Comparison of ENCODE assay signal across 15 cellular contexts in genomic region chr9:114737118-114737517, GRCh38. TPM values are rescaled to one million over a fixed set of nuclear protein-coding genes. Genes with fewer than 3 reads are reported as not detected.
DNase-seq lines count a peak whose midpoint lies in the region; ATAC-seq lines count a peak whose summit lies in the region.
"Had no signal": no experiment of that assay in that cellular context is flagged by ENCODE, and none has a peak within 500 bp of the region (broad histone marks: within the 10 kb centered on the region; RNA-seq: fewer than 3 reads in every experiment).

No MANE protein-coding gene starts in this region.

- peaks cover 11% of the 10 kb centered on the region for H3K27me3 Mint-ChIP-seq in activated CD4-positive, alpha-beta memory T cell treated with anti-CD3 and anti-CD28 coated beads, Interleukin-2, amount 10 ng/mL, durations not matched to agents 7 days and 5 days
- no peaks in the 10 kb centered on the region for H3K27me3 Mint-ChIP-seq in activated naive CD8-positive, alpha-beta T cell treated with anti-CD3 and anti-CD28 coated beads, Interleukin-2, amount 50 U/mL, for 24 hours
- H3K27me3 Mint-ChIP-seq: brain had no signal

- peak; percentile 16 for DNase-seq in DMS53 (lab: John Stamatoyannopoulos, UW)
- DNase-seq in DMS53 treated with DMSO at 0.1 percent for 48 hours (lab: John Stamatoyannopoulos, UW; ENCODE audit: unreplicated experiment) = no peak
- peak; percentile 14 for DNase-seq in ELF-1 (ENCODE audit: low read depth, low spot score)
- DNase-seq in activated CD4-positive, alpha-beta memory T cell treated with anti-CD3 and anti-CD28 coated beads, Interleukin-2, amount 10 ng/mL, durations not matched to agents 7 days and 5 days = peak; percentile 25
- DNase-seq in activated naive CD8-positive, alpha-beta T cell treated with anti-CD3 and anti-CD28 coated beads, Interleukin-2, amount 50 U/mL, for 24 hours = no peak
- no peak for DNase-seq in cerebellar nuclear complex (lab: John Stamatoyannopoulos, UW)
- no peak for DNase-seq in HCEC 1CT
- DNase-seq in NCI-H345 treated with DMSO at 0.1 percent for 48 hours (lab: John Stamatoyannopoulos, UW; ENCODE audit: unreplicated experiment) = no peak
- DNase-seq: NCI-H187, NCI-H774, T-helper 9 cell had no signal

- H3K27ac Mint-ChIP-seq in activated CD4-positive, alpha-beta memory T cell treated with anti-CD3 and anti-CD28 coated beads, Interleukin-2, amount 10 ng/mL, durations not matched to agents 7 days and 5 days = peak overlapping the region; percentile 79
- peak overlapping the region; percentile 95 for H3K27ac Mint-ChIP-seq in activated naive CD8-positive, alpha-beta T cell treated with anti-CD3 and anti-CD28 coated beads, Interleukin-2, amount 50 U/mL, for 24 hours
- H3K27ac Mint-ChIP-seq: brain, type B pancreatic cell had no signal

- ATAC-seq in activated naive CD8-positive, alpha-beta T cell treated with anti-CD3 and anti-CD28 coated beads, Interleukin-2, amount 50 U/mL, for 24 hours = peak; percentile 65
- ATAC-seq: left lobe of liver had no signal

- CTCF ChIA-PET in activated CD4-positive, alpha-beta memory T cell treated with anti-CD3 and anti-CD28 coated beads, Interleukin-2, amount 10 ng/mL, durations not matched to agents 7 days and 5 days (lab: Charles Lee) = interaction anchor here (1.1 to 11.2 kb wide), 7 partner anchors 13 to 279 kb away, joined by 3 to 167 read pairs (median 28); partner anchors contain the start of gene TEX48

- peaks cover 13% of the 10 kb centered on the region for H3K36me3 Mint-ChIP-seq in activated CD4-positive, alpha-beta memory T cell treated with anti-CD3 and anti-CD28 coated beads, Interleukin-2, amount 10 ng/mL, durations not matched to agents 7 days and 5 days (ENCODE audit: low read depth)
- peaks cover 3% of the 10 kb centered on the region for H3K36me3 Mint-ChIP-seq in activated naive CD8-positive, alpha-beta T cell treated with anti-CD3 and anti-CD28 coated beads, Interleukin-2, amount 50 U/mL, for 24 hours (ENCODE audit: low read depth)
- H3K36me3 Mint-ChIP-seq: brain, type B pancreatic cell had no signal

- H3K9me3 Mint-ChIP-seq in activated CD4-positive, alpha-beta memory T cell treated with anti-CD3 and anti-CD28 coated beads, Interleukin-2, amount 10 ng/mL, durations not matched to agents 7 days and 5 days = no peaks in the 10 kb centered on the region
- H3K9me3 Mint-ChIP-seq in activated naive CD8-positive, alpha-beta T cell treated with anti-CD3 and anti-CD28 coated beads, Interleukin-2, amount 50 U/mL, for 24 hours = no peaks in the 10 kb centered on the region
- H3K9me3 Mint-ChIP-seq: brain, type B pancreatic cell had no signal

- H3K4me1 Mint-ChIP-seq in activated CD4-positive, alpha-beta memory T cell treated with anti-CD3 and anti-CD28 coated beads, Interleukin-2, amount 10 ng/mL, durations not matched to agents 7 days and 5 days = peaks cover 60% of the 10 kb centered on the region
- peaks cover 66% of the 10 kb centered on the region for H3K4me1 Mint-ChIP-seq in activated naive CD8-positive, alpha-beta T cell treated with anti-CD3 and anti-CD28 coated beads, Interleukin-2, amount 50 U/mL, for 24 hours

- POLR2A ChIA-PET in activated CD4-positive, alpha-beta memory T cell treated with anti-CD3 and anti-CD28 coated beads, Interleukin-2, amount 10 ng/mL, durations not matched to agents 7 days and 5 days (lab: Charles Lee) = interaction anchor here (0.7 to 6.7 kb wide), 12 partner anchors 16 to 191 kb away, joined by 3 to 92 read pairs (median 9); partner anchors contain the start of gene TEX48

- no peak overlapping the region for H3K4me3 Mint-ChIP-seq in activated CD4-positive, alpha-beta memory T cell treated with anti-CD3 and anti-CD28 coated beads, Interleukin-2, amount 10 ng/mL, durations not matched to agents 7 days and 5 days
- H3K4me3 Mint-ChIP-seq in activated naive CD8-positive, alpha-beta T cell treated with anti-CD3 and anti-CD28 coated beads, Interleukin-2, amount 50 U/mL, for 24 hours = no peak overlapping the region
- H3K4me3 Mint-ChIP-seq: brain, type B pancreatic cell had no signal

RNA-seq across cellular contexts. Expression of gene TEX48, which starts 55.1 kb away (rescaled TPM):
- total RNA-seq in activated CD4-positive, alpha-beta memory T cell treated with anti-CD3 and anti-CD28 coated beads, Interleukin-2, amount 10 ng/mL, durations not matched to agents 7 days and 5 days = 1 to 10 TPM in 1 of 2 experiments, under 1 TPM in 1; 0.48 to 1.5 TPM
- total RNA-seq: left lobe of liver, posterior vena cava had no signal

Comparison
In these comparisons a context has a peak if more than half of its experiments do, and no peak if none do; other contexts are left out.
1. DNase-seq: peak in DMS53 (single experiment), ELF-1 (single experiment) and activated CD4-positive, alpha-beta memory T cell treated with anti-CD3 and anti-CD28 coated beads, Interleukin-2, amount 10 ng/mL, durations not matched to agents 7 days and 5 days (single experiment); none in DMS53 treated with DMSO at 0.1 percent for 48 hours (single experiment), activated naive CD8-positive, alpha-beta T cell treated with anti-CD3 and anti-CD28 coated beads, Interleukin-2, amount 50 U/mL, for 24 hours (single experiment), cerebellar nuclear complex (0 of 2), HCEC 1CT (single experiment) and NCI-H345 treated with DMSO at 0.1 percent for 48 hours (single experiment).